ENCODE assay signal across 39 cellular contexts in genomic region chr1:65368403-65368802, GRCh38.
"Had no signal": no experiment of that assay in that cellular context is flagged by ENCODE, and none has a peak within 500 bp of the region (broad histone marks: within the 10 kb centered on the region; RNA-seq: fewer than 3 reads in every experiment).

No MANE protein-coding gene starts in this region.

- H3K27ac ChIP-seq: adrenal gland, ascending aorta, body of pancreas, brain microvascular endothelial cell, breast epithelium, cardiac muscle cell had no signal

- ATAC-seq: activated naive CD4-positive, alpha-beta T cell treated with anti-CD3 and anti-CD28 coated beads, Interleukin-2, amount 50 U/mL, for 72 hours; activated naive CD8-positive, alpha-beta T cell treated with anti-CD3 and anti-CD28 coated beads, Interleukin-2, amount 50 U/mL, for 24 hours; activated T-cell treated with anti-CD3 and anti-CD28 coated beads, Interleukin-2, amount 50 U/mL, for 72 hours; activated T-helper 17 cell treated with anti-CD3 and anti-CD28 coated beads, Interleukin-2, amount 50 U/mL, for 72 hours; body of pancreas had no signal

- H3K36me3 Mint-ChIP-seq: activated naive CD4-positive, alpha-beta T cell treated with anti-CD3 and anti-CD28 coated beads, Interleukin-2, amount 10 ng/mL, durations not matched to agents 7 days and 5 days; activated naive CD4-positive, alpha-beta T cell treated with anti-CD3 and anti-CD28 coated beads, Interleukin-2, amount 50 U/mL, for 24 hours; activated naive CD4-positive, alpha-beta T cell treated with anti-CD3 and anti-CD28 coated beads, Interleukin-2, amount 50 U/mL, for 72 hours; activated naive CD8-positive, alpha-beta T cell; activated naive CD8-positive, alpha-beta T cell treated with anti-CD3 and anti-CD28 coated beads for 36 hours; activated naive CD8-positive, alpha-beta T cell treated with anti-CD3 and anti-CD28 coated beads, Interleukin-2, amount 10 ng/mL, durations not matched to agents 7 days and 5 days had no signal

- H3K27me3 Mint-ChIP-seq: activated naive CD4-positive, alpha-beta T cell treated with anti-CD3 and anti-CD28 coated beads, Interleukin-2, amount 50 U/mL, for 24 hours; activated naive CD8-positive, alpha-beta T cell; activated naive CD8-positive, alpha-beta T cell treated with anti-CD3 and anti-CD28 coated beads for 36 hours; activated naive CD8-positive, alpha-beta T cell treated with anti-CD3 and anti-CD28 coated beads, Interleukin-2, amount 10 ng/mL, durations not matched to agents 7 days and 5 days; activated naive CD8-positive, alpha-beta T cell treated with anti-CD3 and anti-CD28 coated beads, Interleukin-2, amount 50 U/mL, for 24 hours; activated T-cell treated with anti-CD3 and anti-CD28 coated beads, Interleukin-2, amount 50 U/mL, for 24 hours; activated T-helper 17 cell treated with anti-CD3 and anti-CD28 coated beads, Interleukin-2, amount 50 U/mL, for 72 hours; brain; central memory CD8-positive, alpha-beta T cell had no signal

- H3K9me3 ChIP-seq: adrenal gland, ascending aorta, body of pancreas, breast epithelium had no signal

- H3K36me3 ChIP-seq: adrenal gland, brain microvascular endothelial cell, breast epithelium had no signal

- H3K4me3 ChIP-seq: adrenal gland, ascending aorta, body of pancreas, breast epithelium, cardiac muscle cell had no signal

- FAIRE-seq: astrocyte, bronchial epithelial cell, colon had no signal

- DNase-seq: activated effector memory CD4-positive, alpha-beta T cell treated with anti-CD3 and anti-CD28 coated beads, Interleukin-2, amount 50 U/mL, for 16 hours; activated effector memory CD4-positive, alpha-beta T cell treated with Interleukin-2 at 50 U/mL for 16 hours; activated gamma-delta T cell; activated gamma-delta T cell treated with Interleukin-2 at 50 U/mL for 16 hours; activated naive CD4-positive, alpha-beta T cell; activated naive CD4-positive, alpha-beta T cell treated with anti-CD3 and anti-CD28 coated beads for 36 hours; activated naive CD4-positive, alpha-beta T cell treated with anti-CD3 and anti-CD28 coated beads, Interleukin-2, amount 10 ng/mL, durations not matched to agents 7 days and 5 days; activated naive CD4-positive, alpha-beta T cell treated with anti-CD3 and anti-CD28 coated beads, Interleukin-2, amount 50 U/mL, for 16 hours; activated naive CD4-positive, alpha-beta T cell treated with Interleukin-2 at 50 U/mL for 16 hours; activated naive CD8-positive, alpha-beta T cell treated with anti-CD3 and anti-CD28 coated beads for 36 hours; activated naive CD8-positive, alpha-beta T cell treated with anti-CD3 and anti-CD28 coated beads, Interleukin-2, amount 10 ng/mL, durations not matched to agents 7 days and 5 days; activated naive CD8-positive, alpha-beta T cell treated with anti-CD3 and anti-CD28 coated beads, Interleukin-2, amount 50 U/mL, for 24 hours; activated T-cell treated with anti-CD3 and anti-CD28 coated beads, Interleukin-2, amount 50 U/mL, for 24 hours; activated T-cell treated with anti-CD3 and anti-CD28 coated beads, Interleukin-2, amount 50 U/mL, for 48 hours; activated T-cell treated with anti-CD3 and anti-CD28 coated beads, Interleukin-2, amount 50 U/mL, for 72 hours; adrenal gland; amniotic stem cell; amygdala; anterior cingulate cortex; aorta; body of pancreas; brain microvascular endothelial cell; caudate nucleus; central memory CD4-positive, alpha-beta T cell; cerebellar nuclear complex had no signal

- H3K9me3 Mint-ChIP-seq: activated naive CD4-positive, alpha-beta T cell treated with anti-CD3 and anti-CD28 coated beads for 36 hours; activated naive CD4-positive, alpha-beta T cell treated with anti-CD3 and anti-CD28 coated beads, Interleukin-2, amount 10 ng/mL, durations not matched to agents 7 days and 5 days; activated naive CD4-positive, alpha-beta T cell treated with anti-CD3 and anti-CD28 coated beads, Interleukin-2, amount 50 U/mL, for 24 hours; activated naive CD4-positive, alpha-beta T cell treated with anti-CD3 and anti-CD28 coated beads, Interleukin-2, amount 50 U/mL, for 72 hours; activated naive CD8-positive, alpha-beta T cell treated with anti-CD3 and anti-CD28 coated beads for 36 hours; activated naive CD8-positive, alpha-beta T cell treated with anti-CD3 and anti-CD28 coated beads, Interleukin-2, amount 10 ng/mL, durations not matched to agents 7 days and 5 days; activated naive CD8-positive, alpha-beta T cell treated with anti-CD3 and anti-CD28 coated beads, Interleukin-2, amount 50 U/mL, for 24 hours; activated T-cell treated with anti-CD3 and anti-CD28 coated beads, Interleukin-2, amount 50 U/mL, for 24 hours; activated T-cell treated with anti-CD3 and anti-CD28 coated beads, Interleukin-2, amount 50 U/mL, for 72 hours; activated T-helper 1 cell treated with anti-CD3 and anti-CD28 coated beads, Interleukin-12 subunit alpha, Interleukin-12 subunit beta, Interleukin-2, Interleukin-4 antibody, amounts not matched to agents 30 ng/mL and 10 ng/mL and 1 ng/mL, durations not matched to agents 14 hours and 24 hours and 36 hours; activated T-helper 17 cell treated with anti-CD3 and anti-CD28 coated beads, Interleukin-2, amount 50 U/mL, for 72 hours; activated T-helper 2 cell treated with anti-CD3 and anti-CD28 coated beads, Interferon-gamma antibody, Interleukin-2, Interleukin-4, amounts not matched to agents 10 μg/mL and 5 μg/mL and 100 μg/mL, durations not matched to agents 14 hours and 24 hours and 36 hours; brain; central memory CD8-positive, alpha-beta T cell had no signal

- H3K4me1 Mint-ChIP-seq: activated naive CD4-positive, alpha-beta T cell treated with anti-CD3 and anti-CD28 coated beads, Interleukin-2, amount 10 ng/mL, durations not matched to agents 7 days and 5 days; activated naive CD4-positive, alpha-beta T cell treated with anti-CD3 and anti-CD28 coated beads, Interleukin-2, amount 50 U/mL, for 24 hours; activated naive CD8-positive, alpha-beta T cell treated with anti-CD3 and anti-CD28 coated beads for 36 hours; activated naive CD8-positive, alpha-beta T cell treated with anti-CD3 and anti-CD28 coated beads, Interleukin-2, amount 10 ng/mL, durations not matched to agents 7 days and 5 days; activated naive CD8-positive, alpha-beta T cell treated with anti-CD3 and anti-CD28 coated beads, Interleukin-2, amount 50 U/mL, for 24 hours; activated T-helper 17 cell treated with anti-CD3 and anti-CD28 coated beads, Interleukin-2, amount 50 U/mL, for 72 hours; central memory CD8-positive, alpha-beta T cell had no signal

- H3K4me1 ChIP-seq: body of pancreas, breast epithelium had no signal

- H3K4me3 Mint-ChIP-seq: activated naive CD4-positive, alpha-beta T cell treated with anti-CD3 and anti-CD28 coated beads for 36 hours; activated naive CD4-positive, alpha-beta T cell treated with anti-CD3 and anti-CD28 coated beads, Interleukin-2, amount 10 ng/mL, durations not matched to agents 7 days and 5 days; activated naive CD4-positive, alpha-beta T cell treated with anti-CD3 and anti-CD28 coated beads, Interleukin-2, amount 50 U/mL, for 24 hours; activated naive CD8-positive, alpha-beta T cell; activated naive CD8-positive, alpha-beta T cell treated with anti-CD3 and anti-CD28 coated beads for 36 hours; activated naive CD8-positive, alpha-beta T cell treated with anti-CD3 and anti-CD28 coated beads, Interleukin-2, amount 10 ng/mL, durations not matched to agents 7 days and 5 days; activated naive CD8-positive, alpha-beta T cell treated with anti-CD3 and anti-CD28 coated beads, Interleukin-2, amount 50 U/mL, for 24 hours; activated T-cell treated with anti-CD3 and anti-CD28 coated beads, Interleukin-2, amount 50 U/mL, for 24 hours; activated T-cell treated with anti-CD3 and anti-CD28 coated beads, Interleukin-2, amount 50 U/mL, for 72 hours; activated T-helper 1 cell treated with anti-CD3 and anti-CD28 coated beads, Interleukin-12 subunit alpha, Interleukin-12 subunit beta, Interleukin-2, Interleukin-4 antibody, amounts not matched to agents 30 ng/mL and 10 ng/mL and 1 ng/mL, durations not matched to agents 14 hours and 24 hours and 36 hours; activated T-helper 17 cell treated with anti-CD3 and anti-CD28 coated beads, Interleukin-2, amount 50 U/mL, for 72 hours; brain; central memory CD8-positive, alpha-beta T cell had no signal

- H3K27me3 ChIP-seq: adrenal gland, ascending aorta, body of pancreas, brain microvascular endothelial cell, breast epithelium, cardiac muscle cell had no signal
